In the genomic region with DNA sequence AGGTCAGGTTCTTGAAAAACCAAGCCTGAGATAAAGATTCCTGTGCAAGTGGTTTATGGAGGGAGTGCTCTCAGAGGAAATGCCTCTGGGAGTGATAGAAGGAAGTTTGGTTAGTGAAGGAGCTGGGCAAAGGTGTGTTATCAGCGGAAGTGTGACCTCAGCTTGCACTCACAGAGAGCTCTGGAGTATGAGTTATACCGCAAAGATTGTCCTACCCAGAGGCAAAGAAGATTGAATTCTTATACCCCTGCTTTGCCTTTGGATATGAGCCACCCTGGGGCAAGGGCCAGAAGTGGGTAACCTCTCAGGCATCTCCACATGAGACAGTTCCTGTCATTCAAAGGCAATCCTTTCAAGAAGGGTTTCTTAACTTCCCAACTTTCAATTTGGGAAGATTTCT, we compare ENCODE assay signal across 31 cellular contexts.
A peak's percentile ranks its signal among the peaks of the same experiment; 100 is the strongest.
DNase-seq lines count a peak whose midpoint lies in the region; ATAC-seq lines count a peak whose summit lies in the region.
"Had no signal": no experiment of that assay in that cellular context is flagged by ENCODE, and none has a peak within 500 bp of the region (broad histone marks: within the 10 kb centered on the region; RNA-seq: fewer than 3 reads in every experiment).

No MANE protein-coding gene starts in this region.

- peak; percentile 83 for DNase-seq in EL
- peak; percentile 96 for DNase-seq in MG63
- DNase-seq in amniotic epithelial cell (ENCODE audit: low read depth): peak; percentile 47
- no peak for DNase-seq in left colon
- DNase-seq in NCI-H82 treated with DMSO at 0.1 percent for 48 hours (lab: John Stamatoyannopoulos, UW; ENCODE audit: unreplicated experiment): no peak
- DNase-seq in NOMO-1 (lab: John Stamatoyannopoulos, UW; ENCODE audit: unreplicated experiment in 2 of 2): no peak
- DNase-seq in HK-2 (ENCODE audit: unreplicated experiment): no peak
- DNase-seq: activated B cell treated with CpG ODN at 0.5 μM for 24 hours; activated CD4-positive, alpha-beta T cell treated with anti-CD3 and anti-CD28 coated beads, Interleukin-2, amount 50 U/mL, for 1 hour; activated naive CD4-positive, alpha-beta T cell treated with Interleukin-2 at 50 U/mL for 16 hours; activated T-cell treated with anti-CD3 and anti-CD28 coated beads, Interleukin-2, amount 50 U/mL, for 72 hours; COR-L47; DMS79 treated with DMSO at 0.1 percent for 48 hours; effector CD4-positive, alpha-beta T cell; GOT3; heart left ventricle; left cardiac atrium; MV-4-11; NCI-H1436 treated with DMSO at 0.1 percent for 48 hours; NCI-H2107; NCI-H446; NCI-H82; Right ventricle myocardium superior; spleen; stimulated activated CD4-positive, alpha-beta T cell treated with anti-CD3 and anti-CD28 coated beads, Interleukin-2, amount 100 ng/mL, for 48 hours; T-helper 9 cell; upper lobe of right lung had no signal

- peak; percentile 77 for ATAC-seq in left colon
- ATAC-seq in GM19324 (IDR thresholded peaks at IDR 0.05; ENCODE audit: low FRiP score, unreplicated experiment): no peak
- ATAC-seq: activated T-cell treated with anti-CD3 and anti-CD28 coated beads, Interleukin-2, amount 50 U/mL, for 72 hours; heart left ventricle; stimulated activated effector memory CD8-positive, alpha-beta T cell treated with anti-CD3 and anti-CD28 coated beads, Interleukin-12 subunit alpha, Interleukin-12 subunit beta, amount 100 ng/mL, for 72 hours; upper lobe of right lung had no signal

- H3K27me3 ChIP-seq in MG63: no peaks in the 10 kb centered on the region
- H3K27me3 ChIP-seq: BLaER1 treated with 17β-estradiol and CSF1 and Interleukin-3, amounts not matched to agents 10 nM and 100 nM; right atrium auricular region; spleen; upper lobe of right lung had no signal

- intact Hi-C loops in left colon (cut with DNase I, micrococcal nuclease): no loop called here

- H3K9me3 ChIP-seq in MG63: no peaks in the 10 kb centered on the region; the same call in 1 of the 2 replicates
- H3K9me3 ChIP-seq: heart left ventricle, right atrium auricular region, spleen, upper lobe of right lung had no signal

- H3K36me3 ChIP-seq in MG63: peaks cover 3% of the 10 kb centered on the region
- H3K36me3 ChIP-seq: BLaER1 treated with 17β-estradiol and CSF1 and Interleukin-3, amounts not matched to agents 10 nM and 100 nM; heart left ventricle; right atrium auricular region; spleen; upper lobe of right lung had no signal

- H3K4me3 ChIP-seq in MG63: no peak overlapping the region
- H3K4me3 ChIP-seq: BLaER1 treated with 17β-estradiol and CSF1 and Interleukin-3, amounts not matched to agents 10 nM and 100 nM; heart left ventricle; right atrium auricular region; spleen; upper lobe of right lung had no signal

Comparison
In these comparisons a context has a peak if more than half of its experiments do, and no peak if none do; other contexts are left out.
1. DNase-seq: peak in EL (single experiment), MG63 (single experiment) and amniotic epithelial cell (single experiment); none in left colon (0 of 2), NCI-H82 treated with DMSO at 0.1 percent for 48 hours (single experiment), NOMO-1 (0 of 2) and HK-2 (single experiment).